1 cellular context compared by ENCODE assay signal in the genomic region with DNA sequence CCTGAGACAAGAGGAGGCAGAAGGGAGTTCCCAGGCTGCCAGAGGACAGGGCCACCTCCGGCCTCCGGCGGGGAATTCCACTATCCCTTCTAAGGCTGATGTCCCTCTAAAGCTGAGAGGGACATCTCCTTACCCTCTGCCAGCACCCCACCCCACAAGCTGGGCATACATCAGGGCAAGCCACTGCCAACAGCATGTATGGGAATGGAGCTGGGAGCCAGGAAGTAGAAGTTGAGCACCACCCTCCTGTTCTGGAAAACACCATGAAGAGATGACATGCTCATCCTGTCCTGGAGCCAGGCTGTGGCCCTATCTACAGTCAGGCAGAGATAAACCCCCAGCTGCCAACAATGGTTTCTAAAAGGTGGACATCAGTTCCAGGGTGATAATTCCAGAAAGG.
TF ChIP-seq lines count a peak whose summit lies in the region.

No MANE protein-coding gene starts in this region.

TF ChIP-seq in SK-N-SH treated with all-trans-retinoic acid at 6 μM for 48 hours, 23 proteins besides CTCF, POLR2A, EP300 and RAD21:
- TF ChIP-seq ESRRG (CRISPR knock-in tag; IDR thresholded peaks at IDR 0.05) (no peak), TCF4 (CRISPR knock-in tag; IDR thresholded peaks at IDR 0.05; ENCODE audit: borderline replicate concordance) (no peak), ZFP30 (CRISPR knock-in tag; IDR thresholded peaks at IDR 0.05) (no peak), CSDC2 (CRISPR knock-in tag; IDR thresholded peaks at IDR 0.05) (no peak), ZNF565 (CRISPR knock-in tag; conservative IDR thresholded peaks at IDR 0.05; ENCODE audit: low read depth) (no peak), ZNF70 (CRISPR knock-in tag; IDR thresholded peaks at IDR 0.05) (no peak), ISL1 (CRISPR knock-in tag; IDR thresholded peaks at IDR 0.05) (no peak), RARB (CRISPR knock-in tag; IDR thresholded peaks at IDR 0.05) (no peak), PPARA (CRISPR knock-in tag; IDR thresholded peaks at IDR 0.05; ENCODE audit: borderline replicate concordance) (no peak)
- TF ChIP-seq, protein P1, sequence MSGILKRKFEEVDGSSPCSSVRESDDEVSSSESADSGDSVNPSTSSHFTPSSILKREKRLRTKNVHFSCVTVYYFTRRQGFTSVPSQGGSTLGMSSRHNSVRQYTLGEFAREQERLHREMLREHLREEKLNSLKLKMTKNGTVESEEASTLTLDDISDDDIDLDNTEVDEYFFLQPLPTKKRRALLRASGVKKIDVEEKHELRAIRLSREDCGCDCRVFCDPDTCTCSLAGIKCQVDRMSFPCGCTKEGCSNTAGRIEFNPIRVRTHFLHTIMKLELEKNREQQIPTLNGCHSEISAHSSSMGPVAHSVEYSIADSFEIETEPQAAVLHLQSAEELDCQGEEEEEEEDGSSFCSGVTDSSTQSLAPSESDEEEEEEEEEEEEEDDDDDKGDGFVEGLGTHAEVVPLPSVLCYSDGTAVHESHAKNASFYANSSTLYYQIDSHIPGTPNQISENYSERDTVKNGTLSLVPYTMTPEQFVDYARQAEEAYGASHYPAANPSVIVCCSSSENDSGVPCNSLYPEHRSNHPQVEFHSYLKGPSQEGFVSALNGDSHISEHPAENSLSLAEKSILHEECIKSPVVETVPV (CRISPR knock-in tag; IDR thresholded peaks at IDR 0.05), result no peak
- TF ChIP-seq, protein P2, sequence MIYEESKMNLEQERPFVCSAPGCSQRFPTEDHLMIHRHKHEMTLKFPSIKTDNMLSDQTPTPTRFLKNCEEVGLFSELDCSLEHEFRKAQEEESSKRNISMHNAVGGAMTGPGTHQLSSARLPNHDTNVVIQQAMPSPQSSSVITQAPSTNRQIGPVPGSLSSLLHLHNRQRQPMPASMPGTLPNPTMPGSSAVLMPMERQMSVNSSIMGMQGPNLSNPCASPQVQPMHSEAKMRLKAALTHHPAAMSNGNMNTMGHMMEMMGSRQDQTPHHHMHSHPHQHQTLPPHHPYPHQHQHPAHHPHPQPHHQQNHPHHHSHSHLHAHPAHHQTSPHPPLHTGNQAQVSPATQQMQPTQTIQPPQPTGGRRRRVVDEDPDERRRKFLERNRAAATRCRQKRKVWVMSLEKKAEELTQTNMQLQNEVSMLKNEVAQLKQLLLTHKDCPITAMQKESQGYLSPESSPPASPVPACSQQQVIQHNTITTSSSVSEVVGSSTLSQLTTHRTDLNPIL (CRISPR knock-in tag; IDR thresholded peaks at IDR 0.05; ENCODE audit: low read depth), result no peak
- TF ChIP-seq, protein P3, sequence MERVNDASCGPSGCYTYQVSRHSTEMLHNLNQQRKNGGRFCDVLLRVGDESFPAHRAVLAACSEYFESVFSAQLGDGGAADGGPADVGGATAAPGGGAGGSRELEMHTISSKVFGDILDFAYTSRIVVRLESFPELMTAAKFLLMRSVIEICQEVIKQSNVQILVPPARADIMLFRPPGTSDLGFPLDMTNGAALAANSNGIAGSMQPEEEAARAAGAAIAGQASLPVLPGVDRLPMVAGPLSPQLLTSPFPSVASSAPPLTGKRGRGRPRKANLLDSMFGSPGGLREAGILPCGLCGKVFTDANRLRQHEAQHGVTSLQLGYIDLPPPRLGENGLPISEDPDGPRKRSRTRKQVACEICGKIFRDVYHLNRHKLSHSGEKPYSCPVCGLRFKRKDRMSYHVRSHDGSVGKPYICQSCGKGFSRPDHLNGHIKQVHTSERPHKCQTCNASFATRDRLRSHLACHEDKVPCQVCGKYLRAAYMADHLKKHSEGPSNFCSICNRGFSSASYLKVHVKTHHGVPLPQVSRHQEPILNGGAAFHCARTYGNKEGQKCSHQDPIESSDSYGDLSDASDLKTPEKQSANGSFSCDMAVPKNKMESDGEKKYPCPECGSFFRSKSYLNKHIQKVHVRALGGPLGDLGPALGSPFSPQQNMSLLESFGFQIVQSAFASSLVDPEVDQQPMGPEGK (CRISPR knock-in tag; IDR thresholded peaks at IDR 0.05; ENCODE audit: borderline replicate concordance), result no peak
- TF ChIP-seq, protein P4, sequence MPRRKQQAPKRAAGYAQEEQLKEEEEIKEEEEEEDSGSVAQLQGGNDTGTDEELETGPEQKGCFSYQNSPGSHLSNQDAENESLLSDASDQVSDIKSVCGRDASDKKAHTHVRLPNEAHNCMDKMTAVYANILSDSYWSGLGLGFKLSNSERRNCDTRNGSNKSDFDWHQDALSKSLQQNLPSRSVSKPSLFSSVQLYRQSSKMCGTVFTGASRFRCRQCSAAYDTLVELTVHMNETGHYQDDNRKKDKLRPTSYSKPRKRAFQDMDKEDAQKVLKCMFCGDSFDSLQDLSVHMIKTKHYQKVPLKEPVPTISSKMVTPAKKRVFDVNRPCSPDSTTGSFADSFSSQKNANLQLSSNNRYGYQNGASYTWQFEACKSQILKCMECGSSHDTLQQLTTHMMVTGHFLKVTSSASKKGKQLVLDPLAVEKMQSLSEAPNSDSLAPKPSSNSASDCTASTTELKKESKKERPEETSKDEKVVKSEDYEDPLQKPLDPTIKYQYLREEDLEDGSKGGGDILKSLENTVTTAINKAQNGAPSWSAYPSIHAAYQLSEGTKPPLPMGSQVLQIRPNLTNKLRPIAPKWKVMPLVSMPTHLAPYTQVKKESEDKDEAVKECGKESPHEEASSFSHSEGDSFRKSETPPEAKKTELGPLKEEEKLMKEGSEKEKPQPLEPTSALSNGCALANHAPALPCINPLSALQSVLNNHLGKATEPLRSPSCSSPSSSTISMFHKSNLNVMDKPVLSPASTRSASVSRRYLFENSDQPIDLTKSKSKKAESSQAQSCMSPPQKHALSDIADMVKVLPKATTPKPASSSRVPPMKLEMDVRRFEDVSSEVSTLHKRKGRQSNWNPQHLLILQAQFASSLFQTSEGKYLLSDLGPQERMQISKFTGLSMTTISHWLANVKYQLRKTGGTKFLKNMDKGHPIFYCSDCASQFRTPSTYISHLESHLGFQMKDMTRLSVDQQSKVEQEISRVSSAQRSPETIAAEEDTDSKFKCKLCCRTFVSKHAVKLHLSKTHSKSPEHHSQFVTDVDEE (CRISPR knock-in tag; IDR thresholded peaks at IDR 0.05), result no peak
